ENCODE assay signal across 9 cellular contexts in the genomic region with DNA sequence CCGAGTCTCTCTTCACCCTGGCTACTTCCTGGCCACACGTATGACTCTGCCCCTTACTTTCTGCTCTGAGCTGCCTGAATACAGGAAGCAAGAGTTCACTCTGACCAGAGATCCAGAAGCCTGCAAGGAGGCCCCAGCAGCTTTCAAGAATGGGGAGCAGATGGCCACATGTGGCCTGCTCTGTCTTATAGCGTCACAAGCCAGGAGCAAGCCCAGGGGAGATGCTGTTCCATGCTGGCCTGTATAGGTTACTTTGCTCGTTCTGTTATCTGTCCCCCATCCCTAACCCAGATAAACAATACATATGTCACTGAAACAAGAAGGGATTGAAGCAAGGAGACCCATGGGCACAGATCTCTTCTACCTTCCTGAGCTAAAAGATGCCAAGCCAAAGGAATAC. TPM values are rescaled to one million over a fixed set of nuclear protein-coding genes. Genes with fewer than 3 reads are reported as not detected.
DNase-seq lines count a peak whose midpoint lies in the region; ATAC-seq, FAIRE-seq and TF ChIP-seq lines count a peak whose summit lies in the region.
"Had no signal": no experiment of that assay in that cellular context is flagged by ENCODE, and none has a peak within 500 bp of the region (broad histone marks: within the 10 kb centered on the region; RNA-seq: fewer than 3 reads in every experiment).

No MANE protein-coding gene starts in this region.

- H3K36me3 ChIP-seq in HCT116 (ENCODE audit: control insufficient read depth in 1 of 2, insufficient read depth in 2 of 2, low read length in 2 of 2), result peaks cover 28 to 42% of the 10 kb centered on the region in 2 experiments; a peak in 3 of 4 replicates
- peaks cover 40% of the 10 kb centered on the region for H3K36me3 ChIP-seq in colonic mucosa
- H3K36me3 ChIP-seq in skeletal muscle tissue (ENCODE audit: control insufficient read depth in 3 of 3, insufficient read depth in 3 of 3, low read length in 3 of 3), result peaks cover 53 to 60% (median 60%) of the 10 kb centered on the region in 3 donors
- H3K36me3 ChIP-seq in small intestine (ENCODE audit: control insufficient read depth in 2 of 2, insufficient read depth in 2 of 2, low read length in 2 of 2), result peaks cover 7 to 36% of the 10 kb centered on the region in 2 donors

- no peak for DNase-seq in HCT116 (ENCODE audit: low read depth, low spot score)
- DNase-seq in colonic mucosa, result no peak
- DNase-seq in small intestine, result no peak
- DNase-seq in NCI-H774 (lab: John Stamatoyannopoulos, UW), result no peak
- DNase-seq: NCI-H2171, Peyer's patch had no signal

- RAD21 ChIA-PET in HCT116 (lab: Charles Lee; ENCODE audit: low non-redundant PET in 1 of 2, low total read pairs in 2 of 2, uncharacterized antibody in 2 of 2, unreplicated experiment in 2 of 2), result no interaction called here

- H3K4me2 ChIP-seq in HCT116 (ENCODE audit: low read length), result no peak overlapping the region

- ATAC-seq in HCT116 (no peak), GM18505 (IDR thresholded peaks at IDR 0.05; ENCODE audit: unreplicated experiment) (no peak)

- POLR2A ChIA-PET in HCT116 (lab: Charles Lee), result interaction anchor here (3.0 kb wide), 1 partner anchor 13 kb away, joined by 10 read pairs; no protein-coding TSS in a partner anchor

- CTCF ChIA-PET in HCT116 (lab: Charles Lee), result no interaction called here

- H3K9me3 ChIP-seq in HCT116 (ENCODE audit: control insufficient read depth in 1 of 2, insufficient read depth in 1 of 2, low read depth in 1 of 2, low read length in 2 of 2) (no peaks in the 10 kb centered on the region), colonic mucosa (no peaks in the 10 kb centered on the region), skeletal muscle tissue (ENCODE audit: control insufficient read depth in 3 of 3, low read length in 3 of 3) (no peaks in the 10 kb centered on the region), small intestine (ENCODE audit: control insufficient read depth, low read depth) (no peaks in the 10 kb centered on the region)
- H3K9me3 ChIP-seq: Peyer's patch had no signal

- no peaks in the 10 kb centered on the region for H3K9me2 ChIP-seq in HCT116 (ENCODE audit: insufficient read depth)

- FAIRE-seq in small intestine (lab: Jason Lieb, UNC), result no peak
- FAIRE-seq: TTC549 had no signal

- TF ChIP-seq CTCF in HCT116 (IDR thresholded peaks at IDR 0.05 in 2 of 3, conservative IDR thresholded peaks at IDR 0.05 in 1 of 3; ENCODE audit: borderline replicate concordance in 1 of 3, insufficient read depth in 1 of 3, low read depth in 2 of 3, low read length in 2 of 3) (no peak), colonic mucosa (IDR thresholded peaks at IDR 0.05) (no peak)

- no peak overlapping the region for H2AFZ ChIP-seq in HCT116 (ENCODE audit: low read depth, low read length, poor library complexity, severe bottlenecking)

- peaks cover 13 to 22% of the 10 kb centered on the region in 2 experiments for H3K4me1 ChIP-seq in HCT116 (ENCODE audit: control insufficient read depth in 1 of 2, insufficient read depth in 2 of 2, low read length in 2 of 2)
- peaks cover 24% of the 10 kb centered on the region for H3K4me1 ChIP-seq in colonic mucosa
- H3K4me1 ChIP-seq in skeletal muscle tissue (ENCODE audit: control insufficient read depth in 3 of 3, insufficient read depth in 3 of 3, low read length in 3 of 3), result peaks cover 36 to 58% (median 45%) of the 10 kb centered on the region in 3 donors
- peaks cover 0 to 4% of the 10 kb centered on the region in 2 donors for H3K4me1 ChIP-seq in small intestine (ENCODE audit: control insufficient read depth in 2 of 2, insufficient read depth in 1 of 2, low read depth in 1 of 2, low read length in 1 of 2)

- H3K79me2 ChIP-seq in HCT116 (ENCODE audit: insufficient read depth, low read length), result peaks cover 15% of the 10 kb centered on the region

- no peak for TF ChIP-seq RAD21 in HCT116 (IDR thresholded peaks at IDR 0.05; ENCODE audit: low read depth)

- H3K4me3 ChIP-seq in HCT116 (replicated peaks in 1 of 2; ENCODE audit: low read depth in 1 of 2, low read length in 2 of 2) (no peak overlapping the region), colonic mucosa (no peak overlapping the region), skeletal muscle tissue (ENCODE audit: low read length in 3 of 3) (no peak overlapping the region), small intestine (ENCODE audit: low read depth in 1 of 2, low read length in 2 of 2) (no peak overlapping the region)
- H3K4me3 ChIP-seq: Peyer's patch had no signal

- H3K27ac ChIP-seq in HCT116 (ENCODE audit: low read depth, low read length), result no peak overlapping the region
- peak overlapping the region; percentile 82 for H3K27ac ChIP-seq in colonic mucosa
- peak overlapping the region; percentile 27 for H3K27ac ChIP-seq in skeletal muscle tissue (ENCODE audit: low read depth, low read length)
- peak overlapping the region in 1 of 2 donors; percentile 14 for H3K27ac ChIP-seq in small intestine (ENCODE audit: low read depth in 1 of 2, low read length in 1 of 2)

- WGBS in small intestine, 3 donors, result 77 to 78% (median 77%) methylated on average over 4 of the region's 4 CpGs

- H3K27me3 ChIP-seq in HCT116 (ENCODE audit: insufficient read depth, low read length) (no peaks in the 10 kb centered on the region), colonic mucosa (no peaks in the 10 kb centered on the region), skeletal muscle tissue (ENCODE audit: control insufficient read depth in 3 of 3, insufficient read depth in 3 of 3, low read length in 3 of 3) (no peaks in the 10 kb centered on the region), small intestine (ENCODE audit: control insufficient read depth in 2 of 2, insufficient read depth in 2 of 2, low read length in 2 of 2) (no peaks in the 10 kb centered on the region)
- H3K27me3 ChIP-seq: Peyer's patch had no signal

- intact Hi-C loops in HCT116 (cut with micrococcal nuclease) (loop anchor here (5.0 kb wide), 1 partner anchor 87 kb away; no protein-coding TSS in a partner anchor), colonic mucosa (cut with DNase I) (no loop called here)

- TSS peak; percentile 15 for BruUV-seq in HCT116 (replicated peaks; lab: Mats Ljungman, UMichigan)

- no peaks in the 10 kb centered on the region for H4K20me1 ChIP-seq in HCT116 (ENCODE audit: insufficient read depth)

- no peak overlapping the region for H3K9ac ChIP-seq in HCT116 (ENCODE audit: low read length)
- H3K9ac ChIP-seq in colonic mucosa (ENCODE audit: low read depth in 2 of 2, low read length in 2 of 2), result peak overlapping the region in 1 of 2 donors; percentile 51
- peak overlapping the region in 2 of 3 donors; percentile 29 to 40 for H3K9ac ChIP-seq in skeletal muscle tissue (ENCODE audit: low read depth in 1 of 3, low read length in 3 of 3)

- TF ChIP-seq POLR2A in HCT116 (IDR thresholded peaks at IDR 0.05; ENCODE audit: borderline replicate concordance, extremely low read depth, insufficient read depth, insufficient read length) (no peak), GM18505 (IDR thresholded peaks at IDR 0.05; ENCODE audit: borderline replicate concordance, extremely low read depth, insufficient read depth, insufficient read length) (no peak)

TF ChIP-seq in HCT116, 20 proteins besides CTCF, POLR2A, EP300 and RAD21 (continues in another document):
- TF ChIP-seq, protein P1, sequence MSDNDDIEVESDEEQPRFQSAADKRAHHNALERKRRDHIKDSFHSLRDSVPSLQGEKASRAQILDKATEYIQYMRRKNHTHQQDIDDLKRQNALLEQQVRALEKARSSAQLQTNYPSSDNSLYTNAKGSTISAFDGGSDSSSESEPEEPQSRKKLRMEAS (IDR thresholded peaks at IDR 0.05), result no peak
- TF ChIP-seq CEBPB (IDR thresholded peaks at IDR 0.05; ENCODE audit: low read depth) (no peak), POLR2AphosphoS5 (IDR thresholded peaks at IDR 0.05; ENCODE audit: low read depth, low read length) (no peak; the same call in 1 of the 2 replicates), JUND (IDR thresholded peaks at IDR 0.05) (no peak)
- TF ChIP-seq, protein P2, sequence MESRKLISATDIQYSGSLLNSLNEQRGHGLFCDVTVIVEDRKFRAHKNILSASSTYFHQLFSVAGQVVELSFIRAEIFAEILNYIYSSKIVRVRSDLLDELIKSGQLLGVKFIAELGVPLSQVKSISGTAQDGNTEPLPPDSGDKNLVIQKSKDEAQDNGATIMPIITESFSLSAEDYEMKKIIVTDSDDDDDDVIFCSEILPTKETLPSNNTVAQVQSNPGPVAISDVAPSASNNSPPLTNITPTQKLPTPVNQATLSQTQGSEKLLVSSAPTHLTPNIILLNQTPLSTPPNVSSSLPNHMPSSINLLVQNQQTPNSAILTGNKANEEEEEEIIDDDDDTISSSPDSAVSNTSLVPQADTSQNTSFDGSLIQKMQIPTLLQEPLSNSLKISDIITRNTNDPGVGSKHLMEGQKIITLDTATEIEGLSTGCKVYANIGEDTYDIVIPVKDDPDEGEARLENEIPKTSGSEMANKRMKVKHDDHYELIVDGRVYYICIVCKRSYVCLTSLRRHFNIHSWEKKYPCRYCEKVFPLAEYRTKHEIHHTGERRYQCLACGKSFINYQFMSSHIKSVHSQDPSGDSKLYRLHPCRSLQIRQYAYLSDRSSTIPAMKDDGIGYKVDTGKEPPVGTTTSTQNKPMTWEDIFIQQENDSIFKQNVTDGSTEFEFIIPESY (IDR thresholded peaks at IDR 0.05; ENCODE audit: extremely low read depth, insufficient replicate concordance, low read length), result no peak

RNA-seq across cellular contexts. Expression of a gene that starts 4.3 kb away (rescaled TPM):
- total RNA-seq in HCT116 (2021; ENCODE audit: unreplicated experiment) (58.1 TPM), colonic mucosa (100 to 1,000 TPM; 109 to 136 TPM), skeletal muscle tissue (39.1 TPM)
- polyA plus RNA-seq in HCT116 (2012), result 49.4 and 64.8 TPM in 2 replicates
- polyA plus RNA-seq in small intestine, result 100 to 1,000 TPM in 1 of 3 donors, 10 to 100 TPM in 2; 88.4 to 137 (median 91.6) TPM

RNA-seq across cellular contexts. Expression of a gene that starts 4.6 kb away (rescaled TPM):
- total RNA-seq in HCT116 (2021; ENCODE audit: unreplicated experiment) (111 TPM), colonic mucosa (100 to 1,000 TPM in 1 of 2 donors, 10 to 100 TPM in 1; 96.1 to 137 TPM), skeletal muscle tissue (121 TPM)
- 129 and 173 TPM in 2 replicates for polyA plus RNA-seq in HCT116 (2012)
- 100 to 1,000 TPM; 101 to 134 (median 118) TPM for polyA plus RNA-seq in small intestine

RNA-seq across cellular contexts. Expression of a gene that starts 13.8 kb away (rescaled TPM):
- 0.27 TPM for total RNA-seq in HCT116 (2021; ENCODE audit: unreplicated experiment)
- 0.10 and 0.16 TPM in 2 replicates for polyA plus RNA-seq in HCT116 (2012)
- 1 to 10 TPM; 1.1 to 1.3 TPM for total RNA-seq in colonic mucosa
- total RNA-seq in skeletal muscle tissue, result 1.0 TPM
- polyA plus RNA-seq in small intestine, result 1 to 10 TPM; 1.3 to 3.9 (median 1.4) TPM

RNA-seq across cellular contexts. Expression of a gene that starts 17.7 kb away (rescaled TPM):
- total RNA-seq in HCT116 (2021; ENCODE audit: unreplicated experiment), result 91.0 TPM
- 138 and 165 TPM in 2 replicates for polyA plus RNA-seq in HCT116 (2012)
- 100 to 1,000 TPM; 273 to 375 TPM for total RNA-seq in colonic mucosa
- total RNA-seq in skeletal muscle tissue, result 109 TPM
- polyA plus RNA-seq in small intestine, result 100 to 1,000 TPM; 112 to 179 (median 131) TPM

RNA-seq across cellular contexts. Expression of a gene that starts 57.6 kb away (rescaled TPM):
- total RNA-seq in HCT116 (2021; ENCODE audit: unreplicated experiment) (187 TPM), colonic mucosa (100 to 1,000 TPM; 282 to 346 TPM), skeletal muscle tissue (172 TPM)
- polyA plus RNA-seq in HCT116 (2012), result 180 and 182 TPM in 2 replicates
- 100 to 1,000 TPM; 251 to 300 (median 288) TPM for polyA plus RNA-seq in small intestine
